2 cellular contexts compared by ENCODE assay signal in the genomic region with DNA sequence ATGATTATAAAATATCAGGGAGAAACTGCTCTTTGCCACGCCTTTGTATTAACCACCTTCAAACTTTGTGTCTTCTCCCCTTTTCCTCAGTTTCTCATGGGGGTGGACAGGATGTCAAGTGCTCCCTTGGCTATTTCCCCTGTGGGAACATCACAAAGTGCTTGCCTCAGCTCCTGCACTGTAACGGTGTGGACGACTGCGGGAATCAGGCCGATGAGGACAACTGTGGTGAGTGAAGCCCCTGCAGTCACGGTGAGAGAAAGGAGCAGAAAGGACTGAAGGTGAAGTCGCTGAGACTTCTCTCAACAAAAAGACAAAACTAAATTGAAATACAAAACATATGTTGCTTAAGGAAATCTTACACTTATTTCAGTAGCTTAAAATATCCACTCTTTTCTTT.
TF ChIP-seq lines count a peak whose summit lies in the region.

No MANE protein-coding gene starts in this region.

TF ChIP-seq in HepG2, 621 proteins besides CTCF, POLR2A, EP300 and RAD21:
- TF ChIP-seq MAFG (CRISPR knock-in tag; IDR thresholded peaks at IDR 0.05) (no peak), SIX4 (CRISPR knock-in tag; IDR thresholded peaks at IDR 0.05) (no peak), SUZ12 (IDR thresholded peaks at IDR 0.05; ENCODE audit: low read depth, low read length) (no peak), THAP11 (CRISPR knock-in tag; IDR thresholded peaks at IDR 0.05) (no peak), REPIN1 (CRISPR knock-in tag; IDR thresholded peaks at IDR 0.05; ENCODE audit: borderline replicate concordance, low read depth) (no peak), ZKSCAN1 (IDR thresholded peaks at IDR 0.05; ENCODE audit: low read length) (no peak), HNRNPLL (IDR thresholded peaks at IDR 0.05; ENCODE audit: low read depth, low read length, poor library complexity, severe bottlenecking) (no peak), POLR2G (IDR thresholded peaks at IDR 0.05; ENCODE audit: low read depth, low read length) (no peak), ZNF672 (CRISPR knock-in tag; IDR thresholded peaks at IDR 0.05) (no peak), ZNF781 (CRISPR knock-in tag; IDR thresholded peaks at IDR 0.05; ENCODE audit: borderline replicate concordance, not compliant biosample characterization) (no peak), REXO4 (CRISPR knock-in tag; IDR thresholded peaks at IDR 0.05; ENCODE audit: borderline replicate concordance) (no peak), FIP1L1 (IDR thresholded peaks at IDR 0.05; ENCODE audit: borderline replicate concordance, insufficient read depth, low read depth, low read length) (no peak), ZNF160 (CRISPR knock-in tag; IDR thresholded peaks at IDR 0.05) (no peak), ZNF451 (CRISPR knock-in tag; IDR thresholded peaks at IDR 0.05) (no peak)
- TF ChIP-seq, protein P1, sequence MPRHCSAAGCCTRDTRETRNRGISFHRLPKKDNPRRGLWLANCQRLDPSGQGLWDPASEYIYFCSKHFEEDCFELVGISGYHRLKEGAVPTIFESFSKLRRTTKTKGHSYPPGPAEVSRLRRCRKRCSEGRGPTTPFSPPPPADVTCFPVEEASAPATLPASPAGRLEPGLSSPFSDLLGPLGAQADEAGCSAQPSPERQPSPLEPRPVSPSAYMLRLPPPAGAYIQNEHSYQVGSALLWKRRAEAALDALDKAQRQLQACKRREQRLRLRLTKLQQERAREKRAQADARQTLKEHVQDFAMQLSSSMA (CRISPR knock-in tag; IDR thresholded peaks at IDR 0.05), result no peak

TF ChIP-seq in WTC11, 78 proteins besides CTCF, POLR2A, EP300 and RAD21:
- TF ChIP-seq ZNF317 (CRISPR knock-in tag; IDR thresholded peaks at IDR 0.05; ENCODE audit: borderline replicate concordance, low read depth), result no peak
